ENCODE assay signal across 9 cellular contexts in the genomic region with DNA sequence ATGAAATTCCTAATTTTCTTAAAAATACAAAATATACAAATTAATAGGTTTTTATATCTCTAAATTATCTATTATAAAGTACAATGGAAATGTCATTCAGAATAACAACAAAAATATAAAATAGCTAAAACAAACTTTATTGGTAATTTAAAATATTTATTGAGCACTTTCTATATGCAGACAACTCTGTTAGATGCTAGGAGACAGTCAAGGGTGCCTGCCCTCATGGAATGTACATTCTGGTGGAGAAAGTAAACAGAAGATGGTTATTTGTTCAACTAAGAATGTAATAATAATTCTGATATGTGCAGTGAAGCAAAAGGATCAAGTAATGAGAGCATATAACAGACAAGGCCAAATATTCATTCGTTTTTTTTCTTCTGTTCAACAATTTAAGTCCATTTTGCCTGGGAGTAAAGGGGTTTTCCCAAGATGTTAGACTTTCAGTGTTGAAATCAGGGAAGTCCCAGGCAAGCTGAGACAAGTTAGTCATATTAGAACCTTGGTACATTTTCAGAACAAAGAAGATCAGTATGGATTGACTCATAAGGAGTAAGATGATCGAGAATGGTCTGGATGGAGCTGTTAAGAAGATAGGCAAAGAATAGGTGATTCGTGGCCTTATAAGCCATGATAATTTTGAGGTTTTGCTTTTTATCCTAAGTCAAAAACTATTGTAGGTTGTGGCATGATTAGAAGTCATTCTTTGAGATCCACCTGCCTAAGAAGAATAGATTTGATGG.
DNase-seq lines count a peak whose midpoint lies in the region; ATAC-seq and TF ChIP-seq lines count a peak whose summit lies in the region.
"Had no signal": no experiment of that assay in that cellular context is flagged by ENCODE, and none has a peak within 500 bp of the region (broad histone marks: within the 10 kb centered on the region; RNA-seq: fewer than 3 reads in every experiment).

No MANE protein-coding gene starts in this region.

- H3K9me3 ChIP-seq in tibial artery, result no peaks in the 10 kb centered on the region
- H3K9me3 ChIP-seq in left lung, result no peaks in the 10 kb centered on the region

- DNase-seq in AG09309 (ENCODE audit: low read depth), result peak; percentile 21
- DNase-seq in activated T-helper 2 cell treated with anti-CD3 and anti-CD28 coated beads, Interferon-gamma antibody, Interleukin-2, Interleukin-4, amounts not matched to agents 10 μg/mL and 5 μg/mL and 100 μg/mL, durations not matched to agents 14 hours and 24 hours and 36 hours (ENCODE audit: low spot score), result no peak
- DNase-seq in HuH-7.5 (ENCODE audit: low spot score), result no peak
- DNase-seq in tibial artery, result no peak
- DNase-seq in left lung, result no peak
- DNase-seq in osteocyte (ENCODE audit: extremely low spot score, unreplicated experiment), result no peak
- DNase-seq: OCI-M1 had no signal

- no peaks in the 10 kb centered on the region for H3K36me3 ChIP-seq in tibial artery
- no peaks in the 10 kb centered on the region for H3K36me3 ChIP-seq in left lung

- H3K27me3 Mint-ChIP-seq in activated T-helper 2 cell treated with anti-CD3 and anti-CD28 coated beads, Interferon-gamma antibody, Interleukin-2, Interleukin-4, amounts not matched to agents 10 μg/mL and 5 μg/mL and 100 μg/mL, durations not matched to agents 14 hours and 24 hours and 36 hours (ENCODE audit: low read depth), result no peaks in the 10 kb centered on the region
- H3K27me3 Mint-ChIP-seq in osteocyte (ENCODE audit: unreplicated experiment), result no peaks in the 10 kb centered on the region

- no peaks in the 10 kb centered on the region for H3K9me3 Mint-ChIP-seq in activated T-helper 2 cell treated with anti-CD3 and anti-CD28 coated beads, Interferon-gamma antibody, Interleukin-2, Interleukin-4, amounts not matched to agents 10 μg/mL and 5 μg/mL and 100 μg/mL, durations not matched to agents 14 hours and 24 hours and 36 hours
- H3K9me3 Mint-ChIP-seq in osteocyte (ENCODE audit: unreplicated experiment), result no peaks in the 10 kb centered on the region

- peaks cover 13% of the 10 kb centered on the region for H3K4me1 Mint-ChIP-seq in activated T-helper 2 cell treated with anti-CD3 and anti-CD28 coated beads, Interferon-gamma antibody, Interleukin-2, Interleukin-4, amounts not matched to agents 10 μg/mL and 5 μg/mL and 100 μg/mL, durations not matched to agents 14 hours and 24 hours and 36 hours (ENCODE audit: low read depth)
- no peaks in the 10 kb centered on the region for H3K4me1 Mint-ChIP-seq in osteocyte (ENCODE audit: unreplicated experiment)

- no peaks in the 10 kb centered on the region for H3K4me1 ChIP-seq in tibial artery
- no peaks in the 10 kb centered on the region for H3K4me1 ChIP-seq in left lung

- intact Hi-C loops in activated T-helper 2 cell treated with anti-CD3 and anti-CD28 coated beads, Interferon-gamma antibody, Interleukin-2, Interleukin-4, amounts not matched to agents 10 μg/mL and 5 μg/mL and 100 μg/mL, durations not matched to agents 14 hours and 24 hours and 36 hours (cut with micrococcal nuclease), result no loop called here
- intact Hi-C loops in tibial artery (cut with DNase I; ENCODE audit: low total_unique reads), result no loop called here
- intact Hi-C loops in left lung (cut with DNase I), result no loop called here

- peaks cover 4% of the 10 kb centered on the region for H3K36me3 Mint-ChIP-seq in activated T-helper 2 cell treated with anti-CD3 and anti-CD28 coated beads, Interferon-gamma antibody, Interleukin-2, Interleukin-4, amounts not matched to agents 10 μg/mL and 5 μg/mL and 100 μg/mL, durations not matched to agents 14 hours and 24 hours and 36 hours (ENCODE audit: low read depth)
- H3K36me3 Mint-ChIP-seq in osteocyte (ENCODE audit: unreplicated experiment), result no peaks in the 10 kb centered on the region

- H3K4me3 Mint-ChIP-seq in activated T-helper 2 cell treated with anti-CD3 and anti-CD28 coated beads, Interferon-gamma antibody, Interleukin-2, Interleukin-4, amounts not matched to agents 10 μg/mL and 5 μg/mL and 100 μg/mL, durations not matched to agents 14 hours and 24 hours and 36 hours (ENCODE audit: low read depth), result no peak overlapping the region
- H3K4me3 Mint-ChIP-seq in osteocyte (ENCODE audit: unreplicated experiment), result no peak overlapping the region

- peak overlapping the region; percentile 9 for H3K27ac Mint-ChIP-seq in activated T-helper 2 cell treated with anti-CD3 and anti-CD28 coated beads, Interferon-gamma antibody, Interleukin-2, Interleukin-4, amounts not matched to agents 10 μg/mL and 5 μg/mL and 100 μg/mL, durations not matched to agents 14 hours and 24 hours and 36 hours
- H3K27ac Mint-ChIP-seq in osteocyte (ENCODE audit: unreplicated experiment), result no peak overlapping the region

- no peak for TF ChIP-seq CTCF in AG09309 (IDR thresholded peaks at IDR 0.05; ENCODE audit: control insufficient read depth, insufficient read depth, low read depth, low read length, missing control alignments)
- no peak for TF ChIP-seq CTCF in tibial artery (IDR thresholded peaks at IDR 0.05)
- no peak for TF ChIP-seq CTCF in left lung (IDR thresholded peaks at IDR 0.05)
- no peak for TF ChIP-seq CTCF in osteocyte (IDR thresholded peaks at IDR 0.05)

- ATAC-seq in GM18907 (IDR thresholded peaks at IDR 0.05; ENCODE audit: unreplicated experiment) (peak; percentile 99), HG02970 (IDR thresholded peaks at IDR 0.05; ENCODE audit: low FRiP score, unreplicated experiment) (peak; percentile 95), left lung (no peak)

- H3K4me3 ChIP-seq in AG09309 (ENCODE audit: control insufficient read depth, low read depth, low read length) (no peak overlapping the region), tibial artery (no peak overlapping the region), left lung (no peak overlapping the region)

- H3K27ac ChIP-seq in tibial artery (no peak overlapping the region), left lung (no peak overlapping the region)

- H3K27me3 ChIP-seq in tibial artery (no peaks in the 10 kb centered on the region), left lung (no peaks in the 10 kb centered on the region)
